ENCODE assay signal across 23 cellular contexts in the genomic region with DNA sequence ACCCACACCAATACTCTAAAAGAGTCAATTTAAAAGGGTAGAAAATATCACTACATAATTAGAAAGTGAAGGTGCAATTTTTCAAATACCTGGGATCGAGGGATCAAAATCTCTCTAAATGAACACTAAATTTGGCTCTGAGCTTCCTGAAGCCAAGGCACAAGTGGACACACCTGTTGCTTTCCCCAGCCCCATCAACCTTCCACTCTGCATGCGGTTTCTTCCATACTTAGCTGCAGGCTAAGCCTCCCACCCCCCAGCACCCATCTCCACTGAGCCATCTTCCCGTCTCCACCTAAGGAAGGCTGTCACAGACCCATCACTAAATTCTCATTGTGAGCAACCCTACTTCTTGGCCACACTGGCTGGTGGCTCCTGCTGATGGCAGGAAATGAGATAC.
"Had no signal": no experiment of that assay in that cellular context is flagged by ENCODE, and none has a peak within 500 bp of the region (broad histone marks: within the 10 kb centered on the region; RNA-seq: fewer than 3 reads in every experiment).

No MANE protein-coding gene starts in this region.

- H3K4me1 ChIP-seq: foreskin keratinocyte, neural progenitor cell, uterus had no signal

- H3K27me3 Mint-ChIP-seq: dendritic cell treated with granulocyte-macrophage colony-stimulating factor and Interleukin-4, amounts not matched to agents 40 ng/mL and 50 ng/mL, for 4 days; naive thymus-derived CD8-positive, alpha-beta T cell; stimulated activated naive CD8-positive, alpha-beta T cell treated with anti-CD3 and anti-CD28 coated beads, Interleukin-15, Interleukin-2, amounts not matched to agents 100 ng/mL and 50 ng/mL, for 24 hours had no signal

- H3K4me3 ChIP-seq: left lung, neural progenitor cell, uterus had no signal

- H3K27me3 ChIP-seq: foreskin keratinocyte, left lung, neural progenitor cell, uterus had no signal

- H3K9me3 ChIP-seq: left lung, uterus had no signal

- DNase-seq: activated CD4-positive, alpha-beta T cell treated with anti-CD3 and anti-CD28 coated beads, Interleukin-2, amount 50 U/mL, for 4 hours; activated CD8-positive, alpha-beta memory T cell treated with anti-CD3 and anti-CD28 coated beads for 24 hours; activated CD8-positive, alpha-beta memory T cell treated with anti-CD3 and anti-CD28 coated beads, Interleukin-2, amount 50 U/mL, for 4 hours; activated gamma-delta T cell; activated naive CD4-positive, alpha-beta T cell treated with anti-CD3 and anti-CD28 coated beads, Interleukin-2, amount 50 U/mL, for 16 hours; activated T-cell treated with anti-CD3 and anti-CD28 coated beads, Interleukin-2, amount 50 U/mL, for 48 hours; aorta; caudate nucleus; effector CD4-positive, alpha-beta T cell; foreskin keratinocyte; glutamatergic neuron; hippocampal formation; kidney glomerular epithelial cell; left lung; naive thymus-derived CD8-positive, alpha-beta T cell; posterior cingulate gyrus; stimulated activated CD4-positive, alpha-beta T cell treated with anti-CD3 and anti-CD28 coated beads, Interleukin-4, amount 100 ng/mL, for 4 hours; trophoblast cell; uterus had no signal

- H3K27ac Mint-ChIP-seq: dendritic cell treated with granulocyte-macrophage colony-stimulating factor and Interleukin-4, amounts not matched to agents 40 ng/mL and 50 ng/mL, for 4 days; neural progenitor cell; stimulated activated naive CD8-positive, alpha-beta T cell treated with anti-CD3 and anti-CD28 coated beads, Interleukin-15, Interleukin-2, amounts not matched to agents 100 ng/mL and 50 ng/mL, for 24 hours had no signal

- ATAC-seq: foreskin keratinocyte; naive thymus-derived CD8-positive, alpha-beta T cell had no signal

- H3K36me3 ChIP-seq: neural progenitor cell, uterus had no signal

- H3K27ac ChIP-seq: foreskin keratinocyte, neural progenitor cell, uterus had no signal

- H3K4me3 Mint-ChIP-seq: brain; dendritic cell treated with granulocyte-macrophage colony-stimulating factor and Interleukin-4, amounts not matched to agents 40 ng/mL and 50 ng/mL, for 4 days; naive thymus-derived CD8-positive, alpha-beta T cell; neural progenitor cell; stimulated activated naive CD8-positive, alpha-beta T cell treated with anti-CD3 and anti-CD28 coated beads, Interleukin-15, Interleukin-2, amounts not matched to agents 100 ng/mL and 50 ng/mL, for 24 hours had no signal
